8 cellular contexts compared by ENCODE assay signal in genomic region chr12:1939745-1940607, GRCh38. TPM values are rescaled to one million over a fixed set of nuclear protein-coding genes. Genes with fewer than 3 reads are reported as not detected.
DNase-seq lines count a peak whose midpoint lies in the region; ATAC-seq, FAIRE-seq and TF ChIP-seq lines count a peak whose summit lies in the region.

No MANE protein-coding gene starts in this region.

- H3K36me3 ChIP-seq in NT2/D1 (ENCODE audit: insufficient read depth, insufficient read length, low read length): peaks cover 41% of the 10 kb centered on the region
- H3K36me3 ChIP-seq in endothelial cell of umbilical vein (ENCODE audit: control insufficient read depth in 2 of 2, extremely low read depth in 1 of 2, insufficient read depth in 2 of 2, low read length in 2 of 2): no peaks in the 10 kb centered on the region
- no peaks in the 10 kb centered on the region for H3K36me3 ChIP-seq in mucosa of descending colon (ENCODE audit: low read depth)

- CTCF ChIA-PET in endothelial cell of umbilical vein (lab: Charles Lee): interaction anchor here (0.6 to 2.8 kb wide), 73 partner anchors 10 to 645 kb away, joined by 3 to 226 read pairs (median 5); partner anchors contain the start of genes CACNA2D4, DCP1B and LRTM2

- no peaks in the 10 kb centered on the region for H4K20me1 ChIP-seq in endothelial cell of umbilical vein (replicated peaks; ENCODE audit: control insufficient read depth, extremely low read depth, insufficient read depth, low read length)

- dilution Hi-C loops in endothelial cell of umbilical vein (cut with MboI; ENCODE audit: extremely low pct_ligation_motif_present, low sequenced_read_pairs): loop anchor here (25.0 kb wide), 1 partner anchor 303 kb away; the partner anchor contains the start of gene WNT5B

- FAIRE-seq in endothelial cell of umbilical vein (lab: Jason Lieb, UNC): peak; percentile 90

- no peak overlapping the region for H2AFZ ChIP-seq in endothelial cell of umbilical vein (ENCODE audit: low read depth, low read length)

- H3K9ac ChIP-seq in NT2/D1 (ENCODE audit: insufficient read length, low read depth) (peak overlapping the region; percentile 12), endothelial cell of umbilical vein (replicated peaks; ENCODE audit: extremely low read depth, insufficient read depth, low read length) (no peak overlapping the region)

- H3K27me3 ChIP-seq in NT2/D1 (ENCODE audit: insufficient read depth, insufficient read length): no peaks in the 10 kb centered on the region
- no peaks in the 10 kb centered on the region for H3K27me3 ChIP-seq in endothelial cell of umbilical vein (ENCODE audit: control insufficient read depth in 2 of 2, insufficient read depth in 2 of 2, low read length in 2 of 2)

- H3K79me2 ChIP-seq in endothelial cell of umbilical vein (ENCODE audit: control insufficient read depth, insufficient read depth, low read length): no peaks in the 10 kb centered on the region

- H3K4me3 ChIP-seq in NT2/D1 (ENCODE audit: insufficient read length, low read depth) (no peak overlapping the region), endothelial cell of umbilical vein (replicated peaks in 1 of 3; ENCODE audit: insufficient read depth in 1 of 3, low read depth in 1 of 3, low read length in 3 of 3) (no peak overlapping the region), mucosa of descending colon (no peak overlapping the region)

- H3K27ac ChIP-seq in endothelial cell of umbilical vein (ENCODE audit: insufficient read depth, low read depth, low read length): no peak overlapping the region

- H3K4me2 ChIP-seq in endothelial cell of umbilical vein (ENCODE audit: insufficient read depth, low read length): no peak overlapping the region

- TF ChIP-seq POLR2A in endothelial cell of umbilical vein (IDR thresholded peaks at IDR 0.05; ENCODE audit: low read depth, low read length): no peak

- H3K9me1 ChIP-seq in endothelial cell of umbilical vein (replicated peaks; ENCODE audit: control insufficient read depth, extremely low read depth, insufficient read depth, low read length): no peaks in the 10 kb centered on the region

- TF ChIP-seq CTCF in endothelial cell of umbilical vein (IDR thresholded peaks at IDR 0.05; ENCODE audit: extremely low read depth in 1 of 2, insufficient read depth in 1 of 2, low read depth in 1 of 2, low read length in 2 of 2) (peak; percentile 91 to 98), mucosa of descending colon (IDR thresholded peaks at IDR 0.05) (peak; percentile 81)

- POLR2A ChIA-PET in endothelial cell of umbilical vein (lab: Charles Lee): no interaction called here

- H3K9me3 ChIP-seq in NT2/D1 (ENCODE audit: insufficient read depth, low read length) (no peaks in the 10 kb centered on the region), endothelial cell of umbilical vein (replicated peaks; ENCODE audit: control insufficient read depth, insufficient read depth, low read length) (no peaks in the 10 kb centered on the region), mucosa of descending colon (no peaks in the 10 kb centered on the region)

- BruUV-seq in endothelial cell of umbilical vein (replicated peaks; lab: Mats Ljungman, UMichigan): no TSS peak

- intact Hi-C loops in endothelial cell of umbilical vein (cut with micrococcal nuclease) (loop anchor here (1.0 to 2.0 kb wide), 4 partner anchors 144 to 643 kb away; no protein-coding TSS in a partner anchor), mucosa of descending colon (cut with DNase I, micrococcal nuclease) (loop anchor here (5.0 to 10.0 kb wide), 3 partner anchors 143 to 305 kb away; no protein-coding TSS in a partner anchor)

- DNase-seq in DMS79 treated with DMSO at 0.1 percent for 48 hours (lab: John Stamatoyannopoulos, UW) (peak; percentile 68), NT2/D1 (ENCODE audit: low read depth, low spot score) (peak; percentile 96), endothelial cell of umbilical vein (ENCODE audit: low read depth, low spot score) (peak; percentile 85), mucosa of descending colon (peak; percentile 87 to 96 (median 94))
- DNase-seq in activated CD8-positive, alpha-beta memory T cell treated with anti-CD3 and anti-CD28 coated beads, Interleukin-2, amount 50 U/mL, for 48 hours: peak; percentile 96
- DNase-seq in stimulated activated CD8-positive, alpha-beta memory T cell treated with anti-CD3 and anti-CD28 coated beads, Interleukin-2, amount 100 ng/mL, for 1 hour (ENCODE audit: low read depth in 2 of 2): peak; percentile 80 to 85

- H3K4me1 ChIP-seq in NT2/D1 (ENCODE audit: insufficient read depth, insufficient read length) (peaks cover 3% of the 10 kb centered on the region), endothelial cell of umbilical vein (ENCODE audit: control insufficient read depth, extremely low read depth, insufficient read depth, low read length) (no peaks in the 10 kb centered on the region), mucosa of descending colon (ENCODE audit: low read depth) (peaks cover 27% of the 10 kb centered on the region)

- peak; percentile 71 for ATAC-seq in HG03565 (IDR thresholded peaks at IDR 0.05; ENCODE audit: unreplicated experiment)
- ATAC-seq in mucosa of descending colon: peak; percentile 76
- ATAC-seq in GM21447 (IDR thresholded peaks at IDR 0.05; ENCODE audit: unreplicated experiment): no peak

TF ChIP-seq in endothelial cell of umbilical vein, 7 proteins besides CTCF, POLR2A, EP300 and RAD21:
- no peak for TF ChIP-seq MAX (IDR thresholded peaks at IDR 0.05; ENCODE audit: insufficient read depth, insufficient read length)
- TF ChIP-seq EZH2 (IDR thresholded peaks at IDR 0.05; ENCODE audit: borderline replicate concordance, low read depth, low read length, severe bottlenecking): no peak
- no peak for TF ChIP-seq JUN (IDR thresholded peaks at IDR 0.05; ENCODE audit: borderline replicate concordance, insufficient read depth, insufficient read length, low read depth)
- TF ChIP-seq GATA2 (IDR thresholded peaks at IDR 0.05; ENCODE audit: insufficient read depth, insufficient read length, low read depth, low read length): no peak
- TF ChIP-seq FOS (IDR thresholded peaks at IDR 0.05; ENCODE audit: borderline replicate concordance, insufficient read depth, low read length): no peak
- TF ChIP-seq MYC (IDR thresholded peaks at IDR 0.05; ENCODE audit: low read depth, low read length): no peak
- TF ChIP-seq POLR2AphosphoS5 (IDR thresholded peaks at IDR 0.05; ENCODE audit: insufficient read depth, low read depth, low read length): no peak

RNA-seq across cellular contexts. Expression of gene CACNA2D4, which starts 21.5 kb away (rescaled TPM):
- total RNA-seq in endothelial cell of umbilical vein: 0.51 and 0.73 TPM in 2 replicates
- polyA plus RNA-seq in endothelial cell of umbilical vein: 0.58 and 0.67 TPM in 2 replicates
- polyA plus RNA-seq in endothelial cell of umbilical vein (2011; cell fraction: cytosol; rRNA removed): 0.37 and 0.54 TPM in 2 replicates
- 1.4 and 2.2 TPM in 2 replicates for polyA plus RNA-seq in endothelial cell of umbilical vein (2011; cell fraction: nucleus; rRNA removed)
- polyA plus RNA-seq in endothelial cell of umbilical vein (2012): 1.4 and 1.8 TPM in 2 replicates
- 0.39 and 0.64 TPM in 2 replicates for polyA minus RNA-seq in endothelial cell of umbilical vein
- polyA minus RNA-seq in endothelial cell of umbilical vein (2011; cell fraction: cytosol; rRNA and poly(A)+ RNA removed): not detected
- 0.19 TPM in 1 of 2 replicates, not detected in the other for polyA minus RNA-seq in endothelial cell of umbilical vein (2011; cell fraction: nucleus; rRNA and poly(A)+ RNA removed)
- 1 to 10 TPM; 3.9 to 9.3 (median 4.8) TPM for total RNA-seq in mucosa of descending colon
